Comparison of ENCODE assay signal across 1 cellular context in the genomic region with DNA sequence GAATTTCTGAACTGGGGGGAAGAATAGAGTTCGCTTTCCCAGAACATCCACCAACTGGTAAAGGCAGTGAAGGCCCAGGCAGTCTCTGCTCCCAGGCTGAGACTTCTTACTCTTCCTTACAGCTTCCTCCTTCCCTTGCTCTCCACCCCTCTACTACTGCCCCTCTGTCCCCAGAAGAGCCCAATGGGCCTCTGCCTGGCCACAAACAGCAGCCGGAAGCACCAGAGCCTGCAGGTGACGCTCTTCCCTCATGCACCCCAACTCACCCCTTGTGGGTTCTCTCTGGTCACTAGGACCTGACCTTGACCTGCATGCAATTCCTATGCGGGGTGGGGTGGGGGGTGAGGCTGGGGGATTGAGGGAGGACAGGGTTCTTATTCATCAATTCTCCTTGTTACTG.
TF ChIP-seq lines count a peak whose summit lies in the region.

No MANE protein-coding gene starts in this region.

TF ChIP-seq in HepG2, 621 proteins besides CTCF, POLR2A, EP300 and RAD21:
- TF ChIP-seq STAG1 (CRISPR knock-in tag; IDR thresholded peaks at IDR 0.05) (peak; percentile 39; the same call in 1 of the 2 replicates), KDM5B (CRISPR knock-in tag; IDR thresholded peaks at IDR 0.05; ENCODE audit: borderline replicate concordance) (no peak)
